ENCODE assay signal across 8 cellular contexts in genomic region chr17:77391668-77392375, GRCh38.
DNase-seq lines count a peak whose midpoint lies in the region; ATAC-seq and TF ChIP-seq lines count a peak whose summit lies in the region.

No MANE protein-coding gene starts in this region.

- peak overlapping the region; percentile 39 for H3K9ac ChIP-seq in iPS-18a (ENCODE audit: low read length)

- no peak for ATAC-seq in HG02870 (IDR thresholded peaks at IDR 0.05; ENCODE audit: unreplicated experiment)

- H3K27me3 ChIP-seq in ascending aorta (no peaks in the 10 kb centered on the region), iPS-18a (ENCODE audit: control insufficient read depth, insufficient read depth, low read length) (no peaks in the 10 kb centered on the region)

- no peaks in the 10 kb centered on the region for H3K27me3 Mint-ChIP-seq in activated T-cell treated with anti-CD3 and anti-CD28 coated beads, Interleukin-2, amount 50 U/mL, for 24 hours

- H3K9me3 ChIP-seq in ascending aorta (no peaks in the 10 kb centered on the region), iPS-18a (ENCODE audit: control insufficient read depth, low read depth, low read length) (no peaks in the 10 kb centered on the region)

- no peaks in the 10 kb centered on the region for H3K9me3 Mint-ChIP-seq in activated T-cell treated with anti-CD3 and anti-CD28 coated beads, Interleukin-2, amount 50 U/mL, for 24 hours

- intact Hi-C loops in ascending aorta (cut with DNase I) (no loop called here), head of caudate nucleus (cut with DNase I) (no loop called here)

- H3K36me3 Mint-ChIP-seq in activated T-cell treated with anti-CD3 and anti-CD28 coated beads, Interleukin-2, amount 50 U/mL, for 24 hours (ENCODE audit: low read depth): peaks cover 4% of the 10 kb centered on the region

- DNase-seq in activated T-cell treated with anti-CD3 and anti-CD28 coated beads, Interleukin-2, amount 50 U/mL, for 24 hours: peak; percentile 57
- no peak for DNase-seq in activated T-cell treated with anti-CD3 and anti-CD28 coated beads, Interleukin-2, amount 50 U/mL, for 1 hour
- peak in 1 of 2 donors; percentile 88 for DNase-seq in ascending aorta (ENCODE audit: low spot score in 2 of 2)
- peak; percentile 44 to 51 for DNase-seq in stimulated activated CD4-positive, alpha-beta T cell treated with anti-CD3 and anti-CD28 coated beads, Interleukin-2, amount 100 ng/mL, for 24 hours
- DNase-seq in head of caudate nucleus: no peak
- DNase-seq in DMS53 (lab: John Stamatoyannopoulos, UW): no peak

- peak overlapping the region in 1 of 2 donors; percentile 4 for H3K4me3 ChIP-seq in ascending aorta
- H3K4me3 ChIP-seq in iPS-18a (ENCODE audit: low read length): peak overlapping the region; percentile 39

- H3K4me1 ChIP-seq in ascending aorta: peaks cover 27 to 58% of the 10 kb centered on the region in 2 donors
- peaks cover 59% of the 10 kb centered on the region for H3K4me1 ChIP-seq in iPS-18a (ENCODE audit: control insufficient read depth, low read depth, low read length)

- peak overlapping the region; percentile 82 for H3K4me3 Mint-ChIP-seq in activated T-cell treated with anti-CD3 and anti-CD28 coated beads, Interleukin-2, amount 50 U/mL, for 24 hours

- H3K36me3 ChIP-seq in ascending aorta (no peaks in the 10 kb centered on the region), iPS-18a (ENCODE audit: control insufficient read depth, low read depth, low read length) (no peaks in the 10 kb centered on the region)

- H3K27ac Mint-ChIP-seq in activated T-cell treated with anti-CD3 and anti-CD28 coated beads, Interleukin-2, amount 50 U/mL, for 24 hours: peak overlapping the region; percentile 96

- peaks cover 78% of the 10 kb centered on the region for H3K4me1 Mint-ChIP-seq in activated T-cell treated with anti-CD3 and anti-CD28 coated beads, Interleukin-2, amount 50 U/mL, for 24 hours (ENCODE audit: low read depth)

- H3K27ac ChIP-seq in ascending aorta: peak overlapping the region; percentile 70 to 78
- peak overlapping the region; percentile 33 for H3K27ac ChIP-seq in iPS-18a (ENCODE audit: low read length)

- TF ChIP-seq CTCF in ascending aorta (IDR thresholded peaks at IDR 0.05): no peak

Comparison
In these comparisons a context has a peak if more than half of its experiments do, and no peak if none do; other contexts are left out.
1. DNase-seq: peak in activated T-cell treated with anti-CD3 and anti-CD28 coated beads, Interleukin-2, amount 50 U/mL, for 24 hours (single experiment) and stimulated activated CD4-positive, alpha-beta T cell treated with anti-CD3 and anti-CD28 coated beads, Interleukin-2, amount 100 ng/mL, for 24 hours (2 of 2); none in activated T-cell treated with anti-CD3 and anti-CD28 coated beads, Interleukin-2, amount 50 U/mL, for 1 hour (single experiment), head of caudate nucleus (0 of 42) and DMS53 (single experiment).